In genomic region chr4:164894725-164895124, GRCh38 we compare ENCODE assay signal across 19 cellular contexts. TPM values are rescaled to one million over a fixed set of nuclear protein-coding genes. Genes with fewer than 3 reads are reported as not detected.
DNase-seq lines count a peak whose midpoint lies in the region; ATAC-seq and TF ChIP-seq lines count a peak whose summit lies in the region.
"Had no signal": no experiment of that assay in that cellular context is flagged by ENCODE, and none has a peak within 500 bp of the region (broad histone marks: within the 10 kb centered on the region; RNA-seq: fewer than 3 reads in every experiment).

No MANE protein-coding gene starts in this region.

- DNase-seq in MM.1S = no peak
- DNase-seq in BE2C = no peak
- no peak for DNase-seq in CD4-positive, alpha-beta T cell
- DNase-seq in left cardiac atrium = no peak
- no peak for DNase-seq in tibial artery
- DNase-seq: activated CD4-positive, alpha-beta T cell treated with anti-CD3 and anti-CD28 coated beads for 36 hours; GF-D8; HFFc6; NCI-H774 had no signal

- peaks cover 16% of the 10 kb centered on the region for H3K27me3 Mint-ChIP-seq in CD4-positive, alpha-beta T cell

- TF ChIP-seq CTCF in MM.1S (IDR thresholded peaks at IDR 0.05; ENCODE audit: low read length) = no peak
- no peak for TF ChIP-seq CTCF in BE2C (IDR thresholded peaks at IDR 0.05; ENCODE audit: low read depth, low read length)
- TF ChIP-seq CTCF in CD4-positive, alpha-beta T cell (IDR thresholded peaks at IDR 0.05) = no peak
- no peak for TF ChIP-seq CTCF in tibial artery (IDR thresholded peaks at IDR 0.05)

- no peak overlapping the region for H3K4me3 ChIP-seq in MM.1S (ENCODE audit: low read length)
- H3K4me3 ChIP-seq in BE2C (ENCODE audit: low read depth, low read length) = no peak overlapping the region
- no peak overlapping the region for H3K4me3 ChIP-seq in tibial artery
- H3K4me3 ChIP-seq: SK-N-MC, thoracic aorta had no signal

- H3K79me2 ChIP-seq in MM.1S (ENCODE audit: low read length) = no peaks in the 10 kb centered on the region

- no peak overlapping the region for H3K27ac Mint-ChIP-seq in CD4-positive, alpha-beta T cell
- H3K27ac Mint-ChIP-seq: activated CD4-positive, alpha-beta T cell treated with anti-CD3 and anti-CD28 coated beads for 36 hours; activated T-helper 2 cell treated with anti-CD3 and anti-CD28 coated beads, Interferon-gamma antibody, Interleukin-2, Interleukin-4, amounts not matched to agents 10 μg/mL and 5 μg/mL and 100 μg/mL, durations not matched to agents 14 hours and 24 hours and 36 hours; HFFc6 had no signal

- H3K9me3 Mint-ChIP-seq in CD4-positive, alpha-beta T cell = no peaks in the 10 kb centered on the region
- H3K9me3 Mint-ChIP-seq: activated T-helper 2 cell treated with anti-CD3 and anti-CD28 coated beads, Interferon-gamma antibody, Interleukin-2, Interleukin-4, amounts not matched to agents 10 μg/mL and 5 μg/mL and 100 μg/mL, durations not matched to agents 14 hours and 24 hours and 36 hours had no signal

- ATAC-seq in GM18867 (IDR thresholded peaks at IDR 0.05; ENCODE audit: unreplicated experiment) (peak; percentile 85), GM21526 (IDR thresholded peaks at IDR 0.05; ENCODE audit: low FRiP score, unreplicated experiment) (peak; percentile 67), HG03045 (IDR thresholded peaks at IDR 0.05; ENCODE audit: unreplicated experiment) (peak; percentile 71), left cardiac atrium (no peak)
- ATAC-seq in CD4-positive, alpha-beta T cell (ENCODE audit: poor library complexity) = no peak
- ATAC-seq: activated CD4-positive, alpha-beta T cell treated with anti-CD3 and anti-CD28 coated beads for 36 hours had no signal

- no peaks in the 10 kb centered on the region for H3K36me3 Mint-ChIP-seq in CD4-positive, alpha-beta T cell (ENCODE audit: low read depth)
- H3K36me3 Mint-ChIP-seq: CD14-positive monocyte had no signal

- H2AFZ ChIP-seq in MM.1S (ENCODE audit: low read length) = 0 out of 2 replicates have a peak overlapping the region, but pooled peaks have one; percentile 23

- H3K4me1 ChIP-seq in MM.1S (ENCODE audit: low read length) = no peaks in the 10 kb centered on the region
- no peaks in the 10 kb centered on the region for H3K4me1 ChIP-seq in BE2C
- H3K4me1 ChIP-seq in tibial artery = no peaks in the 10 kb centered on the region

- H3K9me3 ChIP-seq in MM.1S (replicated peaks; ENCODE audit: insufficient read depth, low read length) = no peaks in the 10 kb centered on the region
- H3K9me3 ChIP-seq in BE2C = no peaks in the 10 kb centered on the region
- H3K9me3 ChIP-seq in CD4-positive, alpha-beta T cell (ENCODE audit: control insufficient read depth, low read length) = no peaks in the 10 kb centered on the region
- no peaks in the 10 kb centered on the region for H3K9me3 ChIP-seq in tibial artery
- H3K9me3 ChIP-seq: thoracic aorta had no signal

- H4K20me1 ChIP-seq in MM.1S (ENCODE audit: insufficient read depth, low read length) = no peaks in the 10 kb centered on the region

- intact Hi-C loops in CD4-positive, alpha-beta T cell (cut with DNase I, micrococcal nuclease) = no loop called here
- intact Hi-C loops in left cardiac atrium (cut with DNase I) = no loop called here
- intact Hi-C loops in tibial artery (cut with DNase I; ENCODE audit: low total_unique reads) = no loop called here

- no peak overlapping the region for H3K4me3 Mint-ChIP-seq in CD4-positive, alpha-beta T cell
- H3K4me3 Mint-ChIP-seq: activated CD4-positive, alpha-beta T cell treated with anti-CD3 and anti-CD28 coated beads for 36 hours; CD14-positive monocyte; HFFc6 had no signal

- H3K36me3 ChIP-seq in MM.1S (replicated peaks; ENCODE audit: insufficient read depth, low read length) = no peaks in the 10 kb centered on the region
- H3K36me3 ChIP-seq in BE2C = no peaks in the 10 kb centered on the region
- no peaks in the 10 kb centered on the region for H3K36me3 ChIP-seq in tibial artery
- H3K36me3 ChIP-seq: thoracic aorta had no signal

- CTCF ChIA-PET in CD4-positive, alpha-beta T cell (lab: Charles Lee) = no interaction called here

- no peaks in the 10 kb centered on the region for H3K4me1 Mint-ChIP-seq in CD4-positive, alpha-beta T cell (ENCODE audit: low read depth)
- H3K4me1 Mint-ChIP-seq: activated CD4-positive, alpha-beta T cell treated with anti-CD3 and anti-CD28 coated beads for 36 hours; CD14-positive monocyte had no signal

- no peak overlapping the region for H3K27ac ChIP-seq in MM.1S (ENCODE audit: low read length)
- no peak overlapping the region for H3K27ac ChIP-seq in CD4-positive, alpha-beta T cell (ENCODE audit: low read depth, low read length)
- H3K27ac ChIP-seq in tibial artery = no peak overlapping the region
- H3K27ac ChIP-seq: SK-N-MC, thoracic aorta had no signal

- H3F3A ChIP-seq in MM.1S (ENCODE audit: insufficient read depth, low read length) = no peaks in the 10 kb centered on the region

- no peak overlapping the region for H3K4me2 ChIP-seq in MM.1S (ENCODE audit: low read depth, low read length)

- no peaks in the 10 kb centered on the region for H3K9me2 ChIP-seq in MM.1S (replicated peaks; ENCODE audit: insufficient read depth, low read length)

- H3K27me3 ChIP-seq in MM.1S (replicated peaks; ENCODE audit: insufficient read depth, low read length) = no peaks in the 10 kb centered on the region
- no peaks in the 10 kb centered on the region; the same call in 1 of the 2 replicates for H3K27me3 ChIP-seq in BE2C
- H3K27me3 ChIP-seq in CD4-positive, alpha-beta T cell (ENCODE audit: control insufficient read depth, insufficient read depth, low read length) = no peaks in the 10 kb centered on the region
- no peaks in the 10 kb centered on the region for H3K27me3 ChIP-seq in tibial artery

- POLR2A ChIA-PET in CD4-positive, alpha-beta T cell (lab: Charles Lee) = no interaction called here

- H3K9ac ChIP-seq in MM.1S (ENCODE audit: low read length) = no peak overlapping the region

RNA-seq across cellular contexts. Expression of gene APELA, which starts 17.7 kb away (rescaled TPM):
- polyA plus RNA-seq in BE2C (2012; ENCODE audit: insufficient read depth, insufficient read length, low read depth) = not detected
- not detected for total RNA-seq in CD4-positive, alpha-beta T cell
- total RNA-seq in left cardiac atrium = not detected
- total RNA-seq: activated CD4-positive, alpha-beta T cell treated with anti-CD3 and anti-CD28 coated beads for 36 hours; activated T-helper 2 cell treated with anti-CD3 and anti-CD28 coated beads, Interferon-gamma antibody, Interleukin-2, Interleukin-4, amounts not matched to agents 10 μg/mL and 5 μg/mL and 100 μg/mL, durations not matched to agents 14 hours and 24 hours and 36 hours; bronchial epithelial cell; HFFc6; mononuclear cell; renal cortical epithelial cell; thoracic aorta had no signal
- polyA plus RNA-seq: CD14-positive monocyte had no signal

Comparison
In these comparisons a context has a peak if more than half of its experiments do, and no peak if none do; other contexts are left out.
1. ATAC-seq: peak in GM18867 (single experiment), GM21526 (single experiment) and HG03045 (single experiment); none in CD4-positive, alpha-beta T cell (single experiment) and left cardiac atrium (0 of 2).